In the genomic region with DNA sequence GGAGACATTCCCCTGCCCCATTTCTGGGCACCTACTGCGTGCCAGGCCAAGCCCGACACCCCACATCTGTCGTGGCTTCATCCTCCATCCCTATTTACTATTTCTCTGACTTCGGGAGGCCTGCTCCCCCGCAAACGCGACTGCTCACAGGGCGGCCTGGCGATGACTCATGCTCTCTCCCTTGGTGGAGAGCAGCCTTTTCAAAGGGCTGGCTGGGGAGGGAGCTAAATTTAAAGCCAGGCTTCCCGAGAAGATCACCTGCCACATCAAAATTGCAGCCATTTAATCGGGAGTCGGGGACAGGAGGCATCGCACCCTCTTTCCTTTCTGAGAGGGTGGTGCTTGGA, we compare ENCODE assay signal across 10 cellular contexts. TPM values are rescaled to one million over a fixed set of nuclear protein-coding genes. Genes with fewer than 3 reads are reported as not detected.
DNase-seq lines count a peak whose midpoint lies in the region; ATAC-seq and TF ChIP-seq lines count a peak whose summit lies in the region.
"Had no signal": no experiment of that assay in that cellular context is flagged by ENCODE, and none has a peak within 500 bp of the region (broad histone marks: within the 10 kb centered on the region; RNA-seq: fewer than 3 reads in every experiment).

No MANE protein-coding gene starts in this region.

- no peak overlapping the region for H3K27ac Mint-ChIP-seq in WTC11
- H3K27ac Mint-ChIP-seq: mesothelial cell of epicardium had no signal

- H3K27me3 Mint-ChIP-seq in WTC11 (ENCODE audit: low read depth) = peaks cover 5% of the 10 kb centered on the region

- peaks cover 9% of the 10 kb centered on the region for H3K4me1 Mint-ChIP-seq in WTC11

- peak; percentile 29 for ATAC-seq in WTC11
- no peak for ATAC-seq in GM21737 (IDR thresholded peaks at IDR 0.05; ENCODE audit: unreplicated experiment)

- no peaks in the 10 kb centered on the region for H3K27me3 ChIP-seq in thyroid gland

- intact Hi-C loops in thyroid gland (cut with DNase I) = no loop called here

- TF ChIP-seq POLR2A in thyroid gland (IDR thresholded peaks at IDR 0.05) = no peak

- TF ChIP-seq CTCF in WTC11 (IDR thresholded peaks at IDR 0.05) = no peak
- TF ChIP-seq CTCF in thyroid gland (IDR thresholded peaks at IDR 0.05) = no peak

- H3K4me3 Mint-ChIP-seq in WTC11 = no peak overlapping the region
- H3K4me3 Mint-ChIP-seq: mesothelial cell of epicardium had no signal

- H3K27ac ChIP-seq in thyroid gland = no peak overlapping the region

- no peaks in the 10 kb centered on the region for H3K36me3 ChIP-seq in thyroid gland

- no peak overlapping the region for H3K4me3 ChIP-seq in thyroid gland (replicated peaks in 1 of 3)

- CTCF ChIA-PET in WTC11 (lab: Charles Lee) = interaction anchor here (1.0 to 1.6 kb wide), 3 partner anchors 20 to 252 kb away, joined by 3 to 6 read pairs (median 6); no protein-coding TSS in a partner anchor

- no peaks in the 10 kb centered on the region for H3K9me3 ChIP-seq in thyroid gland

- WGBS in thyroid gland, 2 donors = 53 to 70% methylated on average over 13 of the region's 13 CpGs

- H3K4me1 ChIP-seq in thyroid gland = no peaks in the 10 kb centered on the region

- H3K36me3 Mint-ChIP-seq in WTC11 = no peaks in the 10 kb centered on the region
- H3K36me3 Mint-ChIP-seq: mesothelial cell of epicardium had no signal

- DNase-seq in AG20443 (ENCODE audit: low spot score) (peak; percentile 86), HS-5 (ENCODE audit: low read depth) (peak; percentile 34), WTC11 (ENCODE audit: low spot score) (no peak), iris pigment epithelial cell (ENCODE audit: low read depth) (peak; percentile 47), NCI-H1694 (lab: John Stamatoyannopoulos, UW) (no peak), thyroid gland (no peak), NK-92 (lab: John Stamatoyannopoulos, UW; ENCODE audit: unreplicated experiment) (no peak)
- DNase-seq: SW 1271 had no signal

- no peaks in the 10 kb centered on the region for H3K9me3 Mint-ChIP-seq in WTC11
- H3K9me3 Mint-ChIP-seq: mesothelial cell of epicardium had no signal

- POLR2A ChIA-PET in WTC11 (lab: Charles Lee) = no interaction called here

TF ChIP-seq in WTC11, 78 proteins besides CTCF, POLR2A, EP300 and RAD21:
- TF ChIP-seq, protein P1, sequence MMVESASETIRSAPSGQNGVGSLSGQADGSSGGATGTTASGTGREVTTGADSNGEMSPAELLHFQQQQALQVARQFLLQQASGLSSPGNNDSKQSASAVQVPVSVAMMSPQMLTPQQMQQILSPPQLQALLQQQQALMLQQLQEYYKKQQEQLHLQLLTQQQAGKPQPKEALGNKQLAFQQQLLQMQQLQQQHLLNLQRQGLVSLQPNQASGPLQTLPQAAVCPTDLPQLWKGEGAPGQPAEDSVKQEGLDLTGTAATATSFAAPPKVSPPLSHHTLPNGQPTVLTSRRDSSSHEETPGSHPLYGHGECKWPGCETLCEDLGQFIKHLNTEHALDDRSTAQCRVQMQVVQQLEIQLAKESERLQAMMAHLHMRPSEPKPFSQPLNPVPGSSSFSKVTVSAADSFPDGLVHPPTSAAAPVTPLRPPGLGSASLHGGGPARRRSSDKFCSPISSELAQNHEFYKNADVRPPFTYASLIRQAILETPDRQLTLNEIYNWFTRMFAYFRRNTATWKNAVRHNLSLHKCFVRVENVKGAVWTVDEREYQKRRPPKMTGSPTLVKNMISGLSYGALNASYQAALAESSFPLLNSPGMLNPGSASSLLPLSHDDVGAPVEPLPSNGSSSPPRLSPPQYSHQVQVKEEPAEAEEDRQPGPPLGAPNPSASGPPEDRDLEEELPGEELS (CRISPR knock-in tag; IDR thresholded peaks at IDR 0.05) = no peak
- TF ChIP-seq, protein P2, sequence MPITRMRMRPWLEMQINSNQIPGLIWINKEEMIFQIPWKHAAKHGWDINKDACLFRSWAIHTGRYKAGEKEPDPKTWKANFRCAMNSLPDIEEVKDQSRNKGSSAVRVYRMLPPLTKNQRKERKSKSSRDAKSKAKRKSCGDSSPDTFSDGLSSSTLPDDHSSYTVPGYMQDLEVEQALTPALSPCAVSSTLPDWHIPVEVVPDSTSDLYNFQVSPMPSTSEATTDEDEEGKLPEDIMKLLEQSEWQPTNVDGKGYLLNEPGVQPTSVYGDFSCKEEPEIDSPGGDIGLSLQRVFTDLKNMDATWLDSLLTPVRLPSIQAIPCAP (CRISPR knock-in tag; IDR thresholded peaks at IDR 0.05) = no peak
- TF ChIP-seq, protein P3, sequence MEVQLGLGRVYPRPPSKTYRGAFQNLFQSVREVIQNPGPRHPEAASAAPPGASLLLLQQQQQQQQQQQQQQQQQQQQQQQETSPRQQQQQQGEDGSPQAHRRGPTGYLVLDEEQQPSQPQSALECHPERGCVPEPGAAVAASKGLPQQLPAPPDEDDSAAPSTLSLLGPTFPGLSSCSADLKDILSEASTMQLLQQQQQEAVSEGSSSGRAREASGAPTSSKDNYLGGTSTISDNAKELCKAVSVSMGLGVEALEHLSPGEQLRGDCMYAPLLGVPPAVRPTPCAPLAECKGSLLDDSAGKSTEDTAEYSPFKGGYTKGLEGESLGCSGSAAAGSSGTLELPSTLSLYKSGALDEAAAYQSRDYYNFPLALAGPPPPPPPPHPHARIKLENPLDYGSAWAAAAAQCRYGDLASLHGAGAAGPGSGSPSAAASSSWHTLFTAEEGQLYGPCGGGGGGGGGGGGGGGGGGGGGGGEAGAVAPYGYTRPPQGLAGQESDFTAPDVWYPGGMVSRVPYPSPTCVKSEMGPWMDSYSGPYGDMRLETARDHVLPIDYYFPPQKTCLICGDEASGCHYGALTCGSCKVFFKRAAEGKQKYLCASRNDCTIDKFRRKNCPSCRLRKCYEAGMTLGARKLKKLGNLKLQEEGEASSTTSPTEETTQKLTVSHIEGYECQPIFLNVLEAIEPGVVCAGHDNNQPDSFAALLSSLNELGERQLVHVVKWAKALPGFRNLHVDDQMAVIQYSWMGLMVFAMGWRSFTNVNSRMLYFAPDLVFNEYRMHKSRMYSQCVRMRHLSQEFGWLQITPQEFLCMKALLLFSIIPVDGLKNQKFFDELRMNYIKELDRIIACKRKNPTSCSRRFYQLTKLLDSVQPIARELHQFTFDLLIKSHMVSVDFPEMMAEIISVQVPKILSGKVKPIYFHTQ (CRISPR knock-in tag; IDR thresholded peaks at IDR 0.05) = no peak
- no peak for TF ChIP-seq SOX15 (CRISPR knock-in tag; IDR thresholded peaks at IDR 0.05)
- TF ChIP-seq FOXP1 (CRISPR knock-in tag; IDR thresholded peaks at IDR 0.05; ENCODE audit: borderline replicate concordance) = no peak
- no peak for TF ChIP-seq CBFB (CRISPR knock-in tag; IDR thresholded peaks at IDR 0.05; ENCODE audit: low read depth)
- TF ChIP-seq, protein P4, sequence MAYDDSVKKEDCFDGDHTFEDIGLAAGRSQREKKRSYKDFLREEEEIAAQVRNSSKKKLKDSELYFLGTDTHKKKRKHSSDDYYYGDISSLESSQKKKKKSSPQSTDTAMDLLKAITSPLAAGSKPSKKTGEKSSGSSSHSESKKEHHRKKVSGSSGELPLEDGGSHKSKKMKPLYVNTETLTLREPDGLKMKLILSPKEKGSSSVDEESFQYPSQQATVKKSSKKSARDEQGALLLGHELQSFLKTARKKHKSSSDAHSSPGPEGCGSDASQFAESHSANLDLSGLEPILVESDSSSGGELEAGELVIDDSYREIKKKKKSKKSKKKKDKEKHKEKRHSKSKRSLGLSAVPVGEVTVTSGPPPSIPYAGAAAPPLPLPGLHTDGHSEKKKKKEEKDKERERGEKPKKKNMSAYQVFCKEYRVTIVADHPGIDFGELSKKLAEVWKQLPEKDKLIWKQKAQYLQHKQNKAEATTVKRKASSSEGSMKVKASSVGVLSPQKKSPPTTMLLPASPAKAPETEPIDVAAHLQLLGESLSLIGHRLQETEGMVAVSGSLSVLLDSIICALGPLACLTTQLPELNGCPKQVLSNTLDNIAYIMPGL (CRISPR knock-in tag; IDR thresholded peaks at IDR 0.05) = no peak
- TF ChIP-seq, protein P5, sequence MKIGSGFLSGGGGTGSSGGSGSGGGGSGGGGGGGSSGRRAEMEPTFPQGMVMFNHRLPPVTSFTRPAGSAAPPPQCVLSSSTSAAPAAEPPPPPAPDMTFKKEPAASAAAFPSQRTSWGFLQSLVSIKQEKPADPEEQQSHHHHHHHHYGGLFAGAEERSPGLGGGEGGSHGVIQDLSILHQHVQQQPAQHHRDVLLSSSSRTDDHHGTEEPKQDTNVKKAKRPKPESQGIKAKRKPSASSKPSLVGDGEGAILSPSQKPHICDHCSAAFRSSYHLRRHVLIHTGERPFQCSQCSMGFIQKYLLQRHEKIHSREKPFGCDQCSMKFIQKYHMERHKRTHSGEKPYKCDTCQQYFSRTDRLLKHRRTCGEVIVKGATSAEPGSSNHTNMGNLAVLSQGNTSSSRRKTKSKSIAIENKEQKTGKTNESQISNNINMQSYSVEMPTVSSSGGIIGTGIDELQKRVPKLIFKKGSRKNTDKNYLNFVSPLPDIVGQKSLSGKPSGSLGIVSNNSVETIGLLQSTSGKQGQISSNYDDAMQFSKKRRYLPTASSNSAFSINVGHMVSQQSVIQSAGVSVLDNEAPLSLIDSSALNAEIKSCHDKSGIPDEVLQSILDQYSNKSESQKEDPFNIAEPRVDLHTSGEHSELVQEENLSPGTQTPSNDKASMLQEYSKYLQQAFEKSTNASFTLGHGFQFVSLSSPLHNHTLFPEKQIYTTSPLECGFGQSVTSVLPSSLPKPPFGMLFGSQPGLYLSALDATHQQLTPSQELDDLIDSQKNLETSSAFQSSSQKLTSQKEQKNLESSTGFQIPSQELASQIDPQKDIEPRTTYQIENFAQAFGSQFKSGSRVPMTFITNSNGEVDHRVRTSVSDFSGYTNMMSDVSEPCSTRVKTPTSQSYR (CRISPR knock-in tag; IDR thresholded peaks at IDR 0.05) = no peak
- TF ChIP-seq ZNF263 (CRISPR knock-in tag; IDR thresholded peaks at IDR 0.05; ENCODE audit: low read depth) = no peak

RNA-seq across cellular contexts. Expression of a gene that starts 24.9 kb away (rescaled TPM):
- total RNA-seq in WTC11 (2021) (1.8 to 2.7 TPM (median 1.8 TPM) in 3 replicates), thyroid gland (1 to 10 TPM in 2 of 4 donors, under 1 TPM in 2; 0.22 to 1.9 (median 1.0) TPM)

Comparison
In these comparisons a context has a peak if more than half of its experiments do, and no peak if none do; other contexts are left out.
1. DNase-seq: peak in AG20443 (single experiment), HS-5 (single experiment) and iris pigment epithelial cell (single experiment); none in WTC11 (single experiment), NCI-H1694 (single experiment), thyroid gland (0 of 2) and NK-92 (single experiment).